ENCODE assay signal across 8 cellular contexts in genomic region chr17:42608692-42609181, GRCh38. TPM values are rescaled to one million over a fixed set of nuclear protein-coding genes. Genes with fewer than 3 reads are reported as not detected.
A peak's percentile ranks its signal among the peaks of the same experiment; 100 is the strongest.
DNase-seq lines count a peak whose midpoint lies in the region; ATAC-seq lines count a peak whose summit lies in the region.

No MANE protein-coding gene starts in this region.

- no peak overlapping the region for H3K27ac ChIP-seq in iPS DF 6.9 (ENCODE audit: low read length)

- peaks cover 24% of the 10 kb centered on the region for H3K36me3 Mint-ChIP-seq in activated naive CD8-positive, alpha-beta T cell treated with anti-CD3 and anti-CD28 coated beads for 36 hours

- H3K4me1 ChIP-seq in iPS DF 6.9 (ENCODE audit: control insufficient read depth, insufficient read depth, low read length), result peaks cover 1% of the 10 kb centered on the region; the same call in 1 of the 2 replicates

- H3K9me3 ChIP-seq in iPS DF 6.9 (ENCODE audit: control insufficient read depth, insufficient read depth, low read length), result peaks cover 1% of the 10 kb centered on the region; the same call in 1 of the 2 replicates

- peak overlapping the region; percentile 95 for H3K4me3 Mint-ChIP-seq in activated naive CD8-positive, alpha-beta T cell treated with anti-CD3 and anti-CD28 coated beads for 36 hours

- no peaks in the 10 kb centered on the region; the same call in 1 of the 2 replicates for H3K27me3 ChIP-seq in iPS DF 6.9 (ENCODE audit: control insufficient read depth, insufficient read depth, low read length)

- peak; percentile 30 for ATAC-seq in GM21367 (IDR thresholded peaks at IDR 0.05; ENCODE audit: unreplicated experiment)

- H3K36me3 ChIP-seq in iPS DF 6.9 (ENCODE audit: control insufficient read depth, insufficient read depth, low read length), result peaks cover 14% of the 10 kb centered on the region

- peak overlapping the region; percentile 94 for H3K27ac Mint-ChIP-seq in activated naive CD8-positive, alpha-beta T cell treated with anti-CD3 and anti-CD28 coated beads for 36 hours

- H3K9me3 Mint-ChIP-seq in activated naive CD8-positive, alpha-beta T cell treated with anti-CD3 and anti-CD28 coated beads for 36 hours, result no peaks in the 10 kb centered on the region

- H3K4me1 Mint-ChIP-seq in activated naive CD8-positive, alpha-beta T cell treated with anti-CD3 and anti-CD28 coated beads for 36 hours, result peaks cover 40% of the 10 kb centered on the region

- no CpG with 5 or more reads among the region's 23 CpGs for WGBS in iPS DF 6.9 (ENCODE audit: insufficient coverage, insufficient read length)

- no peaks in the 10 kb centered on the region for H3K27me3 Mint-ChIP-seq in activated naive CD8-positive, alpha-beta T cell treated with anti-CD3 and anti-CD28 coated beads for 36 hours

- H3K4me3 ChIP-seq in Jurkat, Clone E6-1 (ENCODE audit: low read length), result peak overlapping the region; percentile 99
- peak overlapping the region; percentile 83 for H3K4me3 ChIP-seq in iPS DF 6.9 (ENCODE audit: low read length)

- DNase-seq in CD1c-positive myeloid dendritic cell (ENCODE audit: extremely low spot score) (peak; percentile 27), iPS DF 6.9 (ENCODE audit: low read depth, low spot score) (no peak), NCI-H2196 treated with DMSO at 0.1 percent for 48 hours (lab: John Stamatoyannopoulos, UW; ENCODE audit: unreplicated experiment) (no peak), NCI-H446 (lab: John Stamatoyannopoulos, UW) (no peak)
- no peak for DNase-seq in Jurkat, Clone E6-1 (ENCODE audit: low read depth, low spot score)
- no peak for DNase-seq in activated naive CD8-positive, alpha-beta T cell treated with anti-CD3 and anti-CD28 coated beads for 36 hours
- peak; percentile 17 for DNase-seq in stimulated activated CD4-positive, alpha-beta T cell treated with anti-CD3 and anti-CD28 coated beads, Interleukin-4, amount 100 ng/mL, for 1 hour

RNA-seq across cellular contexts. Expression of gene RETREG3, which starts 0.4 kb away (rescaled TPM):
- 13.0 TPM for polyA plus RNA-seq in Jurkat, Clone E6-1 (2012; ENCODE audit: insufficient read depth, insufficient read length)
- 10 to 100 TPM; 18.3 to 22.7 TPM for total RNA-seq in activated naive CD8-positive, alpha-beta T cell treated with anti-CD3 and anti-CD28 coated beads for 36 hours

RNA-seq across cellular contexts. Expression of gene TUBG1, which starts 0.7 kb away (rescaled TPM):
- polyA plus RNA-seq in Jurkat, Clone E6-1 (2012; ENCODE audit: insufficient read depth, insufficient read length), result 231 TPM
- total RNA-seq in activated naive CD8-positive, alpha-beta T cell treated with anti-CD3 and anti-CD28 coated beads for 36 hours, result 10 to 100 TPM; 93.1 to 95.4 TPM

RNA-seq across cellular contexts. Expression of gene PSMC3IP, which starts 31.2 kb away (rescaled TPM):
- 40.5 TPM for polyA plus RNA-seq in Jurkat, Clone E6-1 (2012; ENCODE audit: insufficient read depth, insufficient read length)
- 10 to 100 TPM; 32.5 to 36.2 TPM for total RNA-seq in activated naive CD8-positive, alpha-beta T cell treated with anti-CD3 and anti-CD28 coated beads for 36 hours

RNA-seq across cellular contexts. Expression of gene MLX, which starts 41.8 kb away (rescaled TPM):
- 89.3 TPM for polyA plus RNA-seq in Jurkat, Clone E6-1 (2012; ENCODE audit: insufficient read depth, insufficient read length)
- total RNA-seq in activated naive CD8-positive, alpha-beta T cell treated with anti-CD3 and anti-CD28 coated beads for 36 hours, result 10 to 100 TPM; 57.3 to 57.5 TPM

RNA-seq across cellular contexts. Expression of gene COASY, which starts 46.8 kb away (rescaled TPM):
- 84.2 TPM for polyA plus RNA-seq in Jurkat, Clone E6-1 (2012; ENCODE audit: insufficient read depth, insufficient read length)
- 100 to 1,000 TPM; 111 TPM for total RNA-seq in activated naive CD8-positive, alpha-beta T cell treated with anti-CD3 and anti-CD28 coated beads for 36 hours

Comparison
In these comparisons a context has a peak if more than half of its experiments do, and no peak if none do; other contexts are left out.
1. DNase-seq: peak in CD1c-positive myeloid dendritic cell (single experiment) and stimulated activated CD4-positive, alpha-beta T cell treated with anti-CD3 and anti-CD28 coated beads, Interleukin-4, amount 100 ng/mL, for 1 hour (single experiment); none in Jurkat, Clone E6-1 (single experiment), activated naive CD8-positive, alpha-beta T cell treated with anti-CD3 and anti-CD28 coated beads for 36 hours (single experiment), iPS DF 6.9 (single experiment), NCI-H2196 treated with DMSO at 0.1 percent for 48 hours (single experiment) and NCI-H446 (0 of 2).